1 cellular context compared by ENCODE assay signal in genomic region chr12:55965240-55965639, GRCh38.
TF ChIP-seq lines count a peak whose summit lies in the region.

No MANE protein-coding gene starts in this region.

TF ChIP-seq in SK-N-SH, 30 proteins besides CTCF, POLR2A, EP300 and RAD21:
- no peak for TF ChIP-seq REST (IDR thresholded peaks at IDR 0.05; ENCODE audit: low read depth, low read length)
- TF ChIP-seq TAF1 (IDR thresholded peaks at IDR 0.05; ENCODE audit: borderline replicate concordance, low read depth, low read length): no peak
- no peak for TF ChIP-seq TCF12 (IDR thresholded peaks at IDR 0.05)
- no peak for TF ChIP-seq NRF1 (IDR thresholded peaks at IDR 0.05; ENCODE audit: low read depth, low read length)
- TF ChIP-seq FOXJ3 (CRISPR knock-in tag; IDR thresholded peaks at IDR 0.05): no peak
- TF ChIP-seq, protein P1, sequence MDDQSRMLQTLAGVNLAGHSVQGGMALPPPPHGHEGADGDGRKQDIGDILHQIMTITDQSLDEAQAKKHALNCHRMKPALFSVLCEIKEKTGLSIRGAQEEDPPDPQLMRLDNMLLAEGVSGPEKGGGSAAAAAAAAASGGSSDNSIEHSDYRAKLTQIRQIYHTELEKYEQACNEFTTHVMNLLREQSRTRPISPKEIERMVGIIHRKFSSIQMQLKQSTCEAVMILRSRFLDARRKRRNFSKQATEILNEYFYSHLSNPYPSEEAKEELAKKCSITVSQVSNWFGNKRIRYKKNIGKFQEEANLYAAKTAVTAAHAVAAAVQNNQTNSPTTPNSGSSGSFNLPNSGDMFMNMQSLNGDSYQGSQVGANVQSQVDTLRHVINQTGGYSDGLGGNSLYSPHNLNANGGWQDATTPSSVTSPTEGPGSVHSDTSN (IDR thresholded peaks at IDR 0.05): no peak
- no peak for TF ChIP-seq YY1 (IDR thresholded peaks at IDR 0.05; ENCODE audit: low read depth)
- TF ChIP-seq, protein P2, sequence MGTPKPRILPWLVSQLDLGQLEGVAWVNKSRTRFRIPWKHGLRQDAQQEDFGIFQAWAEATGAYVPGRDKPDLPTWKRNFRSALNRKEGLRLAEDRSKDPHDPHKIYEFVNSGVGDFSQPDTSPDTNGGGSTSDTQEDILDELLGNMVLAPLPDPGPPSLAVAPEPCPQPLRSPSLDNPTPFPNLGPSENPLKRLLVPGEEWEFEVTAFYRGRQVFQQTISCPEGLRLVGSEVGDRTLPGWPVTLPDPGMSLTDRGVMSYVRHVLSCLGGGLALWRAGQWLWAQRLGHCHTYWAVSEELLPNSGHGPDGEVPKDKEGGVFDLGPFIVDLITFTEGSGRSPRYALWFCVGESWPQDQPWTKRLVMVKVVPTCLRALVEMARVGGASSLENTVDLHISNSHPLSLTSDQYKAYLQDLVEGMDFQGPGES (IDR thresholded peaks at IDR 0.05; ENCODE audit: low read depth, low read length): no peak
- TF ChIP-seq, protein P3, sequence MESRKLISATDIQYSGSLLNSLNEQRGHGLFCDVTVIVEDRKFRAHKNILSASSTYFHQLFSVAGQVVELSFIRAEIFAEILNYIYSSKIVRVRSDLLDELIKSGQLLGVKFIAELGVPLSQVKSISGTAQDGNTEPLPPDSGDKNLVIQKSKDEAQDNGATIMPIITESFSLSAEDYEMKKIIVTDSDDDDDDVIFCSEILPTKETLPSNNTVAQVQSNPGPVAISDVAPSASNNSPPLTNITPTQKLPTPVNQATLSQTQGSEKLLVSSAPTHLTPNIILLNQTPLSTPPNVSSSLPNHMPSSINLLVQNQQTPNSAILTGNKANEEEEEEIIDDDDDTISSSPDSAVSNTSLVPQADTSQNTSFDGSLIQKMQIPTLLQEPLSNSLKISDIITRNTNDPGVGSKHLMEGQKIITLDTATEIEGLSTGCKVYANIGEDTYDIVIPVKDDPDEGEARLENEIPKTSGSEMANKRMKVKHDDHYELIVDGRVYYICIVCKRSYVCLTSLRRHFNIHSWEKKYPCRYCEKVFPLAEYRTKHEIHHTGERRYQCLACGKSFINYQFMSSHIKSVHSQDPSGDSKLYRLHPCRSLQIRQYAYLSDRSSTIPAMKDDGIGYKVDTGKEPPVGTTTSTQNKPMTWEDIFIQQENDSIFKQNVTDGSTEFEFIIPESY (IDR thresholded peaks at IDR 0.05; ENCODE audit: borderline replicate concordance, low read depth): no peak
- TF ChIP-seq RCOR1 (IDR thresholded peaks at IDR 0.05; ENCODE audit: low read length): no peak
- no peak for TF ChIP-seq MEF2A (IDR thresholded peaks at IDR 0.05; ENCODE audit: borderline replicate concordance, low read depth)
- no peak for TF ChIP-seq NFIC (IDR thresholded peaks at IDR 0.05; ENCODE audit: borderline replicate concordance)
- no peak for TF ChIP-seq SMC3 (IDR thresholded peaks at IDR 0.05; ENCODE audit: low read depth, low read length)
TF ChIP-seq in SK-N-SH: peak in this region for 0.
